Comparison of ENCODE assay signal across 20 cellular contexts in the genomic region with DNA sequence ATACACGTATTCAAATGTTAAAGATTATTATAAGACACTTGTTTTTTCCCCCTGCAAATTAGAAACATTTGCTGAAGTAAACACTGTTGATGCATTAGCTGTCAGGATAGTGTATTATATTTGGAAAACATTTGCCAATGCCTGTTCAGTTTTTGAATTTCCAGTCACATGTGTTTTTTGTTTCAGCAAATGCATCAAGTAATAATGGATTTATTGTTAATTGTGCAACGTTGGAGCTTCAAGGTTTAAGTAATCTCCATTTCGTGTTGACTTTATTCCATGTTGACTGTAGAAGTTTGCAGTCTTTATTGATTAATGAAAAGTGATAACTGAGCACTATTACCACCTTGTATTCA.
A peak's percentile ranks its signal among the peaks of the same experiment; 100 is the strongest.
DNase-seq lines count a peak whose midpoint lies in the region; ATAC-seq and TF ChIP-seq lines count a peak whose summit lies in the region.
"Had no signal": no experiment of that assay in that cellular context is flagged by ENCODE, and none has a peak within 500 bp of the region (broad histone marks: within the 10 kb centered on the region; RNA-seq: fewer than 3 reads in every experiment).

No MANE protein-coding gene starts in this region.

- H3K9me3 ChIP-seq in breast epithelium (no peaks in the 10 kb centered on the region), stomach (no peaks in the 10 kb centered on the region)
- H3K9me3 ChIP-seq: BLaER1 had no signal

- WGBS in stomach, 5 donors, result 8 to 25% (median 16%) methylated on average over 3 of the region's 3 CpGs

- intact Hi-C loops in breast epithelium (cut with DNase I; ENCODE audit: low total_unique reads) (no loop called here), stomach (cut with DNase I; ENCODE audit: low total_unique reads) (no loop called here)

- ATAC-seq in foreskin keratinocyte (no peak), GM18870 (IDR thresholded peaks at IDR 0.05; ENCODE audit: unreplicated experiment) (no peak)
- ATAC-seq: stimulated activated naive CD8-positive, alpha-beta T cell treated with anti-CD3 and anti-CD28 coated beads, Interleukin-15, amount 100 ng/mL, for 72 hours had no signal

- no peaks in the 10 kb centered on the region for H3K27me3 ChIP-seq in breast epithelium
- no peaks in the 10 kb centered on the region for H3K27me3 ChIP-seq in foreskin keratinocyte
- H3K27me3 ChIP-seq in stomach, result no peaks in the 10 kb centered on the region
- H3K27me3 ChIP-seq: BLaER1, neural progenitor cell had no signal

- H3K4me3 ChIP-seq in HFF-Myc (replicated peaks; ENCODE audit: low read depth, low read length) (no peak overlapping the region), breast epithelium (no peak overlapping the region), stomach (no peak overlapping the region)
- H3K4me3 ChIP-seq: BLaER1, neural progenitor cell had no signal

- TF ChIP-seq POLR2A in breast epithelium (IDR thresholded peaks at IDR 0.05), result no peak
- TF ChIP-seq POLR2A in stomach (IDR thresholded peaks at IDR 0.05), result no peak

- no peak for TF ChIP-seq CTCF in HFF-Myc (IDR thresholded peaks at IDR 0.05; ENCODE audit: low read depth, low read length, missing control alignments)
- TF ChIP-seq CTCF in breast epithelium (IDR thresholded peaks at IDR 0.05), result no peak
- no peak for TF ChIP-seq CTCF in foreskin keratinocyte (conservative IDR thresholded peaks at IDR 0.05)
- TF ChIP-seq CTCF in stomach (IDR thresholded peaks at IDR 0.05), result no peak

- H3K27ac ChIP-seq in breast epithelium (peak overlapping the region; percentile 88 to 90), foreskin keratinocyte (peak overlapping the region; percentile 46), stomach (peak overlapping the region in 3 of 5 donors; percentile 69 to 79 (median 71))
- H3K27ac ChIP-seq: BLaER1, neural progenitor cell, WERI-Rb-1 had no signal

- TF ChIP-seq EP300 in stomach (IDR thresholded peaks at IDR 0.05), result no peak

- DNase-seq in HFF-Myc (ENCODE audit: extremely low read depth, low read depth) (peak; percentile 81), breast epithelium (ENCODE audit: low spot score in 2 of 2) (no peak), foreskin keratinocyte (no peak), stomach (no peak), hypothalamus (lab: John Stamatoyannopoulos, UW) (no peak), NCI-H748 (lab: John Stamatoyannopoulos, UW; ENCODE audit: unreplicated experiment) (no peak), NCI-H2227 treated with DMSO at 0.1 percent for 48 hours (lab: John Stamatoyannopoulos, UW) (no peak)
- DNase-seq: activated naive CD8-positive, alpha-beta T cell treated with anti-CD3 and anti-CD28 coated beads, Interleukin-2, amount 10 ng/mL, durations not matched to agents 7 days and 5 days; H9; KBM-7; midbrain; NCI-H2029; NCI-H510A; Right ventricle myocardium superior; stimulated activated naive CD8-positive, alpha-beta T cell treated with anti-CD3 and anti-CD28 coated beads, Interleukin-15, amount 100 ng/mL, for 72 hours; T-helper 2 cell; WERI-Rb-1 had no signal

- H3K36me3 ChIP-seq in breast epithelium (no peaks in the 10 kb centered on the region), stomach (no peaks in the 10 kb centered on the region)
- H3K36me3 ChIP-seq: BLaER1, neural progenitor cell, WERI-Rb-1 had no signal

- H3K4me1 ChIP-seq in breast epithelium (peaks cover 3 to 12% of the 10 kb centered on the region in 2 donors), foreskin keratinocyte (peaks cover 40% of the 10 kb centered on the region), stomach (peaks cover 0 to 37% (median 27%) of the 10 kb centered on the region in 4 donors)
- H3K4me1 ChIP-seq: BLaER1, neural progenitor cell had no signal
